ENCODE assay signal across 8 cellular contexts in the genomic region with DNA sequence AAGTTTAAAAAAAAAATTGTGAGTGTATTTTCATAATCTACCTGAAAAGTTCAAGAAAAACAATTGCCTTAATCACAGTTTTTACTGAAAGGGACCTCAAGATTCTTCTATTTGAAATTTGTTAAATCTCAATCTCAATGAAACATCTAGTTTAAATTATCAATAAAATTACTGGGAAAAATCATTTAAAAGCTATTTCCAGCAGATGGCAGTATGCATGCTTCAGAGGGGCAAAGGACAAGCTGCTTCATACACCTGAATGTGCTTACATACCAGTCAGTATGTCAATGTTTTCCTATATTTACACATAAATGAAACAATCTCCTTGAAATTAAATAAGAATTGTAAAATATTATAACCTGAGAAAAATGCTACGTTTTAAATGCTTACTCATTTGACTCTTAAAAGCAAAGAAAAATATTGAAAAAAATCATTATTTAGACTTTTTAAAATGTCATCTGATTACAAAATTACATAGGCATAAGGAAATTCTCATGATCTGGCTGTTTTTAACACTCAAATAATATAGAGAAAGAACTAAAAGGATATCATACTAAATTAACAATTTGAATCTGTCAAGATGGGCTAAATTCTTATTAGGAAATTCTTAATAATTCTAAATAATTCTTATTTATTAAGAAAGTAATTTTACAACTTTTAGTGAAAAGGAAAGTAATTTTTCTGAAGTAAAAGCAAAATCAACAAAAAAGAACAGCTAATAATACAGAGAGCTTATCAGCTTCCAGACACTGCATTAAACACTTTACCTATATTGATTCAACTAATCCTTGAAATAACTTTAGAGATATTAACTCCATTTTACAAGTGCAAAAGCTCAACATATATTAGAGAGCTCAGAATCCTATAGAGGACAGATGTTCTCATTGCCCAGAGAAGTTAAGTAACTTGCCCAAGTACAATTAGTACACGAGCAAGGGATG.
DNase-seq lines count a peak whose midpoint lies in the region; ATAC-seq and TF ChIP-seq lines count a peak whose summit lies in the region.

No MANE protein-coding gene starts in this region.

- ATAC-seq in GM18858 (IDR thresholded peaks at IDR 0.05; ENCODE audit: unreplicated experiment) (peak; percentile 43), GM19397 (IDR thresholded peaks at IDR 0.05; ENCODE audit: unreplicated experiment) (no peak), GM21619 (IDR thresholded peaks at IDR 0.05; ENCODE audit: unreplicated experiment) (no peak)

- intact Hi-C loops in dorsolateral prefrontal cortex (cut with DNase I) (loop anchor here in 1 of 2 donors (10.0 kb wide), 1 partner anchor 138 kb away; no protein-coding TSS in a partner anchor), ovary (cut with DNase I) (no loop called here)

- DNase-seq in ACHN (peak; percentile 64), NCI-H69 (lab: John Stamatoyannopoulos, UW) (peak; percentile 28), dorsolateral prefrontal cortex (no peak), ovary (no peak)
- no peak for DNase-seq in activated naive CD4-positive, alpha-beta T cell treated with Interleukin-2 at 50 U/mL for 16 hours

- TF ChIP-seq POLR2A in ovary (IDR thresholded peaks at IDR 0.05) = no peak

- TF ChIP-seq CTCF in dorsolateral prefrontal cortex (IDR thresholded peaks at IDR 0.05 in 54 of 56, conservative IDR thresholded peaks at IDR 0.05 in 2 of 56; ENCODE audit: low read depth in 1 of 56, partially characterized antibody in 56 of 56) = peak in 55 of 56 donors; percentile 31 to 79 (median 56)
- TF ChIP-seq CTCF in ovary (IDR thresholded peaks at IDR 0.05) = peak; percentile 11 to 57 (median 21)

- in situ Hi-C loops in ACHN (cut with HindIII; ENCODE audit: low pct_ligation_motif_present, low pct_unique_long_range_greater_than_20kb, low sequenced_read_pairs) = no loop called here

- H3K27me3 ChIP-seq in dorsolateral prefrontal cortex = peaks cover 0 to 3% (median 0%) of the 10 kb centered on the region in 45 donors
- H3K27me3 ChIP-seq in ovary = no peaks in the 10 kb centered on the region

- no peak overlapping the region for H3K27ac ChIP-seq in dorsolateral prefrontal cortex
- H3K27ac ChIP-seq in ovary = no peak overlapping the region

- WGBS in ovary, 3 donors = 49 to 55% (median 51%) methylated on average over 2 of the region's 2 CpGs

- no peaks in the 10 kb centered on the region for H3K36me3 ChIP-seq in ovary

- H3K4me1 ChIP-seq in ovary (ENCODE audit: insufficient read depth) = no peaks in the 10 kb centered on the region

- H3K4me3 ChIP-seq in dorsolateral prefrontal cortex = no peak overlapping the region
- H3K4me3 ChIP-seq in ovary = no peak overlapping the region

- TF ChIP-seq EP300 in ovary (IDR thresholded peaks at IDR 0.05) = no peak

- no peaks in the 10 kb centered on the region for H3K9me3 ChIP-seq in ovary

Comparison
In these comparisons a context has a peak if more than half of its experiments do, and no peak if none do; other contexts are left out.
1. DNase-seq: peak in ACHN (single experiment) and NCI-H69 (single experiment); none in dorsolateral prefrontal cortex (0 of 10), ovary (0 of 5) and activated naive CD4-positive, alpha-beta T cell treated with Interleukin-2 at 50 U/mL for 16 hours (single experiment).